ENCODE assay signal across 13 cellular contexts in the genomic region with DNA sequence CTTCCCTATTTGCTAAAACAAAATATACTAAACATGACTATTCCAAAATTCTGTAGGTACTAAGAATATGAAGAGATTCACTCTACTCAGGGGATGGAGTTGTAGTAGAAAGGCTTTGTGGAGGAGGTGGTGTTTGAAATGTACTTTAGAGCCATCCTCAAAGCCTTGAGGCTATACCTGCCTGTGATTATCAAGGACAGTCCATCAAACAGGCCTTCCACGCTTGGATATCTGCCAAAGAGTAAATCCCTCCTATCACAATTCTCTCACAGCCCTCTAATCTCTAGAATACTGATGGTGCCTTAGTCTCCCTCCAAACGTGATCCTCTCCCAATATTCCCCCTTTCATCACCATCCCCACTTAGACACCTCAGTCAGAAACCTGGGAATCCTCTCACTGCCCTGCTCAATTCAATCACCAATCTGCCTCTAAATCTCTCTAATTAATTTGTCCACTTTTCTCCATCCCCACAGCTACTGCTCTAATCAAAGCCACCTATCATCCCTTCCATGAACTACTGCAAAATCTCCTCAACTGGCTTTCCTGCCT. TPM values are rescaled to one million over a fixed set of nuclear protein-coding genes. Genes with fewer than 3 reads are reported as not detected.
DNase-seq lines count a peak whose midpoint lies in the region; ATAC-seq, FAIRE-seq and TF ChIP-seq lines count a peak whose summit lies in the region.
"Had no signal": no experiment of that assay in that cellular context is flagged by ENCODE, and none has a peak within 500 bp of the region (broad histone marks: within the 10 kb centered on the region; RNA-seq: fewer than 3 reads in every experiment).

No MANE protein-coding gene starts in this region.

- FAIRE-seq in D721Med (lab: Jason Lieb, UNC) = no peak
- FAIRE-seq: endometrium had no signal

- no peak overlapping the region for H2AFZ ChIP-seq in trophoblast cell (ENCODE audit: insufficient read depth, low read length, poor library complexity)
- H2AFZ ChIP-seq: GM23248, parathyroid adenoma had no signal

- no peak overlapping the region for H3K9ac ChIP-seq in trophoblast cell (ENCODE audit: low read length)
- H3K9ac ChIP-seq: GM23248, parathyroid adenoma had no signal

- peak overlapping the region; percentile 84 for H3K23ac ChIP-seq in trophoblast cell (ENCODE audit: low read length)

- H3K4me3 ChIP-seq in trophoblast cell (ENCODE audit: low read depth, low read length) = no peak overlapping the region
- H3K4me3 ChIP-seq: GM23248 had no signal

- H4K91ac ChIP-seq in trophoblast cell (ENCODE audit: low read depth, low read length) = no peak overlapping the region

- H3K79me2 ChIP-seq in trophoblast cell (ENCODE audit: control insufficient read depth, insufficient read depth, low read length, poor library complexity) = peaks cover 9% of the 10 kb centered on the region

- H3K4me2 ChIP-seq in trophoblast cell (ENCODE audit: low read length) = no peak overlapping the region

- peak overlapping the region; percentile 34 for H3K27ac Mint-ChIP-seq in T-helper 1 cell treated with Interleukin-12 subunit alpha and Interleukin-12 subunit beta and Interleukin-4 antibody, amounts not matched to agents 30 μg/mL and 1 μg/mL, for 36 hours
- H3K27ac Mint-ChIP-seq in activated T-helper 2 cell treated with anti-CD3 and anti-CD28 coated beads, Interferon-gamma antibody, Interleukin-2, Interleukin-4, amounts not matched to agents 10 μg/mL and 5 μg/mL and 100 μg/mL, durations not matched to agents 14 hours and 24 hours and 36 hours = peak overlapping the region; percentile 12

- peaks cover 48% of the 10 kb centered on the region for H3K36me3 Mint-ChIP-seq in T-helper 1 cell treated with Interleukin-12 subunit alpha and Interleukin-12 subunit beta and Interleukin-4 antibody, amounts not matched to agents 30 μg/mL and 1 μg/mL, for 36 hours (ENCODE audit: low read depth)
- H3K36me3 Mint-ChIP-seq in activated T-helper 2 cell treated with anti-CD3 and anti-CD28 coated beads, Interferon-gamma antibody, Interleukin-2, Interleukin-4, amounts not matched to agents 10 μg/mL and 5 μg/mL and 100 μg/mL, durations not matched to agents 14 hours and 24 hours and 36 hours (ENCODE audit: low read depth) = peaks cover 57% of the 10 kb centered on the region

- H2BK5ac ChIP-seq in trophoblast cell (ENCODE audit: low read depth, low read length, poor library complexity) = no peak overlapping the region

- H2BK120ac ChIP-seq in trophoblast cell (ENCODE audit: insufficient read depth, low read length, poor library complexity) = no peak overlapping the region

- TF ChIP-seq CTCF in D721Med (IDR thresholded peaks at IDR 0.05; ENCODE audit: insufficient read depth, missing control alignments) = no peak

- no peak overlapping the region for H2AK5ac ChIP-seq in trophoblast cell (ENCODE audit: low read length)

- no peak for ATAC-seq in left lobe of liver

- H3K18ac ChIP-seq in trophoblast cell (ENCODE audit: low read length) = no peak overlapping the region

- H3K36me3 ChIP-seq in trophoblast cell (ENCODE audit: control insufficient read depth in 1 of 2, insufficient read depth in 2 of 2, low read length in 2 of 2) = peaks cover 4 to 6% of the 10 kb centered on the region in 2 experiments

- no peak overlapping the region for H2BK12ac ChIP-seq in trophoblast cell (ENCODE audit: low read length)

- H3K27me3 Mint-ChIP-seq in T-helper 1 cell treated with Interleukin-12 subunit alpha and Interleukin-12 subunit beta and Interleukin-4 antibody, amounts not matched to agents 30 μg/mL and 1 μg/mL, for 36 hours (ENCODE audit: low read depth) = no peaks in the 10 kb centered on the region
- H3K27me3 Mint-ChIP-seq in activated T-helper 2 cell treated with anti-CD3 and anti-CD28 coated beads, Interferon-gamma antibody, Interleukin-2, Interleukin-4, amounts not matched to agents 10 μg/mL and 5 μg/mL and 100 μg/mL, durations not matched to agents 14 hours and 24 hours and 36 hours (ENCODE audit: low read depth) = no peaks in the 10 kb centered on the region

- H3K4me3 Mint-ChIP-seq in T-helper 1 cell treated with Interleukin-12 subunit alpha and Interleukin-12 subunit beta and Interleukin-4 antibody, amounts not matched to agents 30 μg/mL and 1 μg/mL, for 36 hours = peak overlapping the region; percentile 2
- no peak overlapping the region for H3K4me3 Mint-ChIP-seq in activated T-helper 2 cell treated with anti-CD3 and anti-CD28 coated beads, Interferon-gamma antibody, Interleukin-2, Interleukin-4, amounts not matched to agents 10 μg/mL and 5 μg/mL and 100 μg/mL, durations not matched to agents 14 hours and 24 hours and 36 hours (ENCODE audit: low read depth)

- no peaks in the 10 kb centered on the region for H3K9me3 ChIP-seq in trophoblast cell (ENCODE audit: insufficient read depth, low read depth, low read length)

- no peaks in the 10 kb centered on the region for H3K9me3 Mint-ChIP-seq in T-helper 1 cell treated with Interleukin-12 subunit alpha and Interleukin-12 subunit beta and Interleukin-4 antibody, amounts not matched to agents 30 μg/mL and 1 μg/mL, for 36 hours
- H3K9me3 Mint-ChIP-seq in activated T-helper 2 cell treated with anti-CD3 and anti-CD28 coated beads, Interferon-gamma antibody, Interleukin-2, Interleukin-4, amounts not matched to agents 10 μg/mL and 5 μg/mL and 100 μg/mL, durations not matched to agents 14 hours and 24 hours and 36 hours = no peaks in the 10 kb centered on the region

- no peak for DNase-seq in T-helper 1 cell
- DNase-seq in NCI-H146 (lab: John Stamatoyannopoulos, UW) = peak; percentile 69
- DNase-seq in activated T-helper 2 cell treated with anti-CD3 and anti-CD28 coated beads, Interferon-gamma antibody, Interleukin-2, Interleukin-4, amounts not matched to agents 10 μg/mL and 5 μg/mL and 100 μg/mL, durations not matched to agents 14 hours and 24 hours and 36 hours (ENCODE audit: low spot score) = no peak
- no peak for DNase-seq in trophoblast cell
- DNase-seq in left lobe of liver (ENCODE audit: low spot score) = no peak
- no peak for DNase-seq in occipital lobe (lab: John Stamatoyannopoulos, UW)
- no peak for DNase-seq in D721Med (ENCODE audit: insufficient read length, low spot score)
- DNase-seq: activated CD8-positive, alpha-beta memory T cell treated with anti-CD3 and anti-CD28 coated beads for 24 hours; GM23248; left ventricle myocardium superior had no signal

- peaks cover 55% of the 10 kb centered on the region for H3K4me1 Mint-ChIP-seq in T-helper 1 cell treated with Interleukin-12 subunit alpha and Interleukin-12 subunit beta and Interleukin-4 antibody, amounts not matched to agents 30 μg/mL and 1 μg/mL, for 36 hours (ENCODE audit: low read depth)
- H3K4me1 Mint-ChIP-seq in activated T-helper 2 cell treated with anti-CD3 and anti-CD28 coated beads, Interferon-gamma antibody, Interleukin-2, Interleukin-4, amounts not matched to agents 10 μg/mL and 5 μg/mL and 100 μg/mL, durations not matched to agents 14 hours and 24 hours and 36 hours (ENCODE audit: low read depth) = peaks cover 56% of the 10 kb centered on the region

- H4K8ac ChIP-seq in trophoblast cell (ENCODE audit: low read depth, low read length) = no peak overlapping the region

- intact Hi-C loops in activated T-helper 2 cell treated with anti-CD3 and anti-CD28 coated beads, Interferon-gamma antibody, Interleukin-2, Interleukin-4, amounts not matched to agents 10 μg/mL and 5 μg/mL and 100 μg/mL, durations not matched to agents 14 hours and 24 hours and 36 hours (cut with micrococcal nuclease) = no loop called here

- WGBS in trophoblast cell (ENCODE audit: extremely low coverage, insufficient coverage, insufficient read length) = no CpG with 5 or more reads among the region's 2 CpGs

- H3K14ac ChIP-seq in trophoblast cell (ENCODE audit: low read length) = no peak overlapping the region

- H3K27ac ChIP-seq in trophoblast cell (ENCODE audit: low read depth, low read length) = no peak overlapping the region
- H3K27ac ChIP-seq: GM23248, parathyroid adenoma had no signal

- no peaks in the 10 kb centered on the region for H3K27me3 ChIP-seq in trophoblast cell (ENCODE audit: insufficient read depth, low read length)

- H4K12ac ChIP-seq in trophoblast cell (ENCODE audit: low read depth, low read length) = no peak overlapping the region

- peak overlapping the region; percentile 39 for H3K4ac ChIP-seq in trophoblast cell (ENCODE audit: low read depth, low read length)

- H3K79me1 ChIP-seq in trophoblast cell (ENCODE audit: low read length) = no peaks in the 10 kb centered on the region

- H3K4me1 ChIP-seq in trophoblast cell (ENCODE audit: control insufficient read depth in 1 of 2, insufficient read depth in 2 of 2, low read length in 2 of 2) = no peaks in the 10 kb centered on the region
- H3K4me1 ChIP-seq: parathyroid adenoma had no signal

RNA-seq across cellular contexts. Expression of a gene that starts 13.1 kb away (rescaled TPM):
- 52.6 and 64.2 TPM in 2 replicates for total RNA-seq in activated T-helper 2 cell treated with anti-CD3 and anti-CD28 coated beads, Interferon-gamma antibody, Interleukin-2, Interleukin-4, amounts not matched to agents 10 μg/mL and 5 μg/mL and 100 μg/mL, durations not matched to agents 14 hours and 24 hours and 36 hours
- polyA plus RNA-seq in trophoblast cell (2013) = 31.6 and 32.3 TPM in 2 replicates
- total RNA-seq in left lobe of liver = 14.1 TPM
- total RNA-seq in occipital lobe = 32.1 TPM
